ENCODE assay signal across 14 cellular contexts in genomic region chr20:1807394-1807793, GRCh38.
"Had no signal": no experiment of that assay in that cellular context is flagged by ENCODE, and none has a peak within 500 bp of the region (broad histone marks: within the 10 kb centered on the region; RNA-seq: fewer than 3 reads in every experiment).

No MANE protein-coding gene starts in this region.

- H3K9me3 ChIP-seq: ascending aorta, colonic mucosa, transverse colon had no signal

- H3K36me3 ChIP-seq: ascending aorta, colonic mucosa, transverse colon had no signal

- H3K27ac ChIP-seq: ascending aorta, colonic mucosa, transverse colon had no signal

- DNase-seq: activated CD4-positive, CD25-positive, alpha-beta regulatory T cell treated with anti-CD3 and anti-CD28 coated beads, Interleukin-2, amount 50 U/mL, for 72 hours; activated naive CD4-positive, alpha-beta T cell; activated naive CD8-positive, alpha-beta T cell treated with anti-CD3 and anti-CD28 coated beads, Interleukin-2, amount 50 U/mL, for 24 hours; colonic mucosa; effector CD8-positive, alpha-beta T cell; foreskin keratinocyte; left cardiac atrium; retina; stimulated activated CD4-positive, alpha-beta T cell treated with anti-CD3 and anti-CD28 coated beads, Interleukin-15, amount 100 ng/mL, for 24 hours; stimulated activated CD4-positive, alpha-beta T cell treated with anti-CD3 and anti-CD28 coated beads, Interleukin-4, amount 100 ng/mL, for 1 hour; stimulated activated naive CD4-positive, alpha-beta T cell; transverse colon had no signal

- H3K4me3 ChIP-seq: ascending aorta, colonic mucosa, lung, transverse colon had no signal

- ATAC-seq: activated naive CD8-positive, alpha-beta T cell treated with anti-CD3 and anti-CD28 coated beads, Interleukin-2, amount 50 U/mL, for 24 hours; foreskin keratinocyte; left cardiac atrium had no signal

- H3K27me3 ChIP-seq: ascending aorta, foreskin keratinocyte had no signal
